ENCODE assay signal across 13 cellular contexts in genomic region chr5:134533115-134533815, GRCh38. TPM values are rescaled to one million over a fixed set of nuclear protein-coding genes. Genes with fewer than 3 reads are reported as not detected.
DNase-seq lines count a peak whose midpoint lies in the region; ATAC-seq and TF ChIP-seq lines count a peak whose summit lies in the region.
"Had no signal": no experiment of that assay in that cellular context is flagged by ENCODE, and none has a peak within 500 bp of the region (broad histone marks: within the 10 kb centered on the region; RNA-seq: fewer than 3 reads in every experiment).

No MANE protein-coding gene starts in this region.

- H3K27ac Mint-ChIP-seq in activated naive CD4-positive, alpha-beta T cell treated with anti-CD3 and anti-CD28 coated beads for 36 hours = peak overlapping the region; percentile 8

- no peaks in the 10 kb centered on the region for H3K9me3 ChIP-seq in upper lobe of right lung

- peaks cover 59% of the 10 kb centered on the region for H3K4me1 ChIP-seq in upper lobe of right lung

- DNase-seq in activated naive CD4-positive, alpha-beta T cell treated with anti-CD3 and anti-CD28 coated beads for 36 hours = no peak
- DNase-seq in activated naive CD4-positive, alpha-beta T cell (lab: John Stamatoyannopoulos, UW) = no peak
- peak in 40 of 61 donors; percentile 14 to 85 (median 50) for DNase-seq in caudate nucleus (lab: John Stamatoyannopoulos, UW)
- peak; percentile 46 for DNase-seq in mucosa of gallbladder (ENCODE audit: low spot score)
- peak; percentile 79 for DNase-seq in upper lobe of right lung
- DNase-seq in NCI-H146 (lab: John Stamatoyannopoulos, UW) = no peak
- DNase-seq: brain microvascular endothelial cell, NCI-H2029, retina, T-helper 17 cell had no signal

- CTCF ChIA-PET in activated naive CD4-positive, alpha-beta T cell treated with anti-CD3 and anti-CD28 coated beads for 36 hours (lab: Charles Lee) = interaction anchor here (0.6 to 1.9 kb wide), 4 partner anchors 14 to 45 kb away, joined by 3 to 5 read pairs (median 4); no protein-coding TSS in a partner anchor

- no peak overlapping the region for H3K27ac ChIP-seq in caudate nucleus (ENCODE audit: low read depth, low read length)
- H3K27ac ChIP-seq in upper lobe of right lung = no peak overlapping the region
- H3K27ac ChIP-seq: brain microvascular endothelial cell had no signal

- H3K4me3 Mint-ChIP-seq in activated naive CD4-positive, alpha-beta T cell treated with anti-CD3 and anti-CD28 coated beads for 36 hours = no peak overlapping the region
- H3K4me3 Mint-ChIP-seq: T-helper 17 cell had no signal

- peaks cover 28% of the 10 kb centered on the region for H3K36me3 ChIP-seq in upper lobe of right lung
- H3K36me3 ChIP-seq: brain microvascular endothelial cell had no signal

- H3K9me3 Mint-ChIP-seq in activated naive CD4-positive, alpha-beta T cell treated with anti-CD3 and anti-CD28 coated beads for 36 hours = no peaks in the 10 kb centered on the region

- no peaks in the 10 kb centered on the region for H3K27me3 Mint-ChIP-seq in activated naive CD4-positive, alpha-beta T cell treated with anti-CD3 and anti-CD28 coated beads for 36 hours (ENCODE audit: low read depth)
- H3K27me3 Mint-ChIP-seq: T-helper 17 cell had no signal

- peaks cover 8% of the 10 kb centered on the region for H3K36me3 Mint-ChIP-seq in activated naive CD4-positive, alpha-beta T cell treated with anti-CD3 and anti-CD28 coated beads for 36 hours (ENCODE audit: low read depth)

- H3K27me3 ChIP-seq in upper lobe of right lung = no peaks in the 10 kb centered on the region
- H3K27me3 ChIP-seq: brain microvascular endothelial cell had no signal

- ATAC-seq in upper lobe of right lung (peak; percentile 81), HG03108 (IDR thresholded peaks at IDR 0.05; ENCODE audit: unreplicated experiment) (no peak), HG03025 (IDR thresholded peaks at IDR 0.05; ENCODE audit: low FRiP score, unreplicated experiment) (no peak)
- ATAC-seq: T-helper 17 cell had no signal

- H3K4me3 ChIP-seq in upper lobe of right lung = no peak overlapping the region
- H3K4me3 ChIP-seq: lung had no signal

- no peak for TF ChIP-seq CTCF in upper lobe of right lung (IDR thresholded peaks at IDR 0.05)

- peaks cover 89% of the 10 kb centered on the region for H3K4me1 Mint-ChIP-seq in activated naive CD4-positive, alpha-beta T cell treated with anti-CD3 and anti-CD28 coated beads for 36 hours (ENCODE audit: low read depth)

- intact Hi-C loops in activated naive CD4-positive, alpha-beta T cell treated with anti-CD3 and anti-CD28 coated beads for 36 hours (cut with micrococcal nuclease) = no loop called here
- intact Hi-C loops in upper lobe of right lung (cut with DNase I) = loop anchor here (10.0 kb wide), 1 partner anchor 128 kb away; no protein-coding TSS in a partner anchor

RNA-seq across cellular contexts. Expression of gene JADE2, which starts 7.8 kb away (rescaled TPM):
- 10 to 100 TPM; 78.4 to 86.6 TPM for total RNA-seq in activated naive CD4-positive, alpha-beta T cell treated with anti-CD3 and anti-CD28 coated beads for 36 hours
- 83.1 TPM for total RNA-seq in mucosa of gallbladder
- 86.7 TPM for total RNA-seq in upper lobe of right lung

Comparison
In these comparisons a context has a peak if more than half of its experiments do, and no peak if none do; other contexts are left out.
1. DNase-seq: peak in caudate nucleus (40 of 61), mucosa of gallbladder (single experiment) and upper lobe of right lung (single experiment); none in activated naive CD4-positive, alpha-beta T cell treated with anti-CD3 and anti-CD28 coated beads for 36 hours (single experiment), activated naive CD4-positive, alpha-beta T cell (0 of 4) and NCI-H146 (single experiment).